In genomic region chr6:101396552-101397173, GRCh38 we compare ENCODE assay signal across 9 cellular contexts. TPM values are rescaled to one million over a fixed set of nuclear protein-coding genes. Genes with fewer than 3 reads are reported as not detected.
DNase-seq lines count a peak whose midpoint lies in the region; ATAC-seq and TF ChIP-seq lines count a peak whose summit lies in the region.
"Had no signal": no experiment of that assay in that cellular context is flagged by ENCODE, and none has a peak within 500 bp of the region (broad histone marks: within the 10 kb centered on the region; RNA-seq: fewer than 3 reads in every experiment).

No MANE protein-coding gene starts in this region.

- H3K4me2 ChIP-seq in OCI-LY7 (ENCODE audit: low read length) = no peak overlapping the region

- H4K20me1 ChIP-seq in OCI-LY7 (ENCODE audit: insufficient read depth, low read length) = no peaks in the 10 kb centered on the region

- peaks cover 6% of the 10 kb centered on the region for H3K9me3 Mint-ChIP-seq in activated CD4-positive, alpha-beta T cell treated with anti-CD3 and anti-CD28 coated beads for 36 hours (ENCODE audit: low read depth)
- H3K9me3 Mint-ChIP-seq in nephron = no peaks in the 10 kb centered on the region

- no peaks in the 10 kb centered on the region for H3K36me3 Mint-ChIP-seq in activated CD4-positive, alpha-beta T cell treated with anti-CD3 and anti-CD28 coated beads for 36 hours (ENCODE audit: low read depth)
- peaks cover 10% of the 10 kb centered on the region for H3K36me3 Mint-ChIP-seq in nephron (ENCODE audit: low read depth)

- no peaks in the 10 kb centered on the region for H3K4me1 Mint-ChIP-seq in activated CD4-positive, alpha-beta T cell treated with anti-CD3 and anti-CD28 coated beads for 36 hours
- peaks cover 25% of the 10 kb centered on the region for H3K4me1 Mint-ChIP-seq in nephron
- H3K4me1 Mint-ChIP-seq: B cell had no signal

- H3K4me3 ChIP-seq in OCI-LY7 (ENCODE audit: low read depth, low read length, poor library complexity, severe bottlenecking) = no peak overlapping the region
- H3K4me3 ChIP-seq in coronary artery = no peak overlapping the region

- TF ChIP-seq CTCF in OCI-LY7 (conservative IDR thresholded peaks at IDR 0.05; ENCODE audit: low read length) (no peak), nephron (IDR thresholded peaks at IDR 0.05; ENCODE audit: unreplicated experiment in 3 of 3) (no peak), coronary artery (IDR thresholded peaks at IDR 0.05) (no peak)

- H3K36me3 ChIP-seq in OCI-LY7 (ENCODE audit: insufficient read depth, low read length) = no peaks in the 10 kb centered on the region

- no peaks in the 10 kb centered on the region for H3K9me3 ChIP-seq in OCI-LY7 (ENCODE audit: low read length)

- intact Hi-C loops in activated CD4-positive, alpha-beta T cell treated with anti-CD3 and anti-CD28 coated beads for 36 hours (cut with DNase I, micrococcal nuclease) = loop anchor here in 1 of 2 experiments (10.0 kb wide), 1 partner anchor 1782 kb away; no protein-coding TSS in a partner anchor
- intact Hi-C loops in OCI-LY7 (cut with micrococcal nuclease; ENCODE audit: unreplicated experiment) = no loop called here

- H3K4me1 ChIP-seq in OCI-LY7 (ENCODE audit: insufficient read depth, low read length, poor library complexity, severe bottlenecking) = no peaks in the 10 kb centered on the region

- no peak overlapping the region for H3K4me3 Mint-ChIP-seq in activated CD4-positive, alpha-beta T cell treated with anti-CD3 and anti-CD28 coated beads for 36 hours
- peak overlapping the region; percentile 9 to 50 (median 16) for H3K4me3 Mint-ChIP-seq in nephron
- H3K4me3 Mint-ChIP-seq: B cell had no signal

- H3K27ac Mint-ChIP-seq in activated CD4-positive, alpha-beta T cell treated with anti-CD3 and anti-CD28 coated beads for 36 hours = no peak overlapping the region
- no peak overlapping the region for H3K27ac Mint-ChIP-seq in nephron
- H3K27ac Mint-ChIP-seq: B cell had no signal

- H3K27ac ChIP-seq in OCI-LY7 (ENCODE audit: low read depth, low read length, poor library complexity, severe bottlenecking) (no peak overlapping the region), coronary artery (no peak overlapping the region)

- CTCF ChIA-PET in activated CD4-positive, alpha-beta T cell treated with anti-CD3 and anti-CD28 coated beads for 36 hours (lab: Charles Lee) = no interaction called here
- CTCF ChIA-PET in OCI-LY7 (lab: Charles Lee; ENCODE audit: unreplicated experiment) = no interaction called here

- peaks cover 59% of the 10 kb centered on the region for H3K27me3 Mint-ChIP-seq in activated CD4-positive, alpha-beta T cell treated with anti-CD3 and anti-CD28 coated beads for 36 hours
- H3K27me3 Mint-ChIP-seq in nephron (ENCODE audit: low read depth) = peaks cover 89% of the 10 kb centered on the region

- ATAC-seq in activated CD4-positive, alpha-beta T cell treated with anti-CD3 and anti-CD28 coated beads for 36 hours = no peak
- ATAC-seq in HG03521 (IDR thresholded peaks at IDR 0.05; ENCODE audit: unreplicated experiment) = no peak

- DNase-seq in activated CD4-positive, alpha-beta T cell treated with anti-CD3 and anti-CD28 coated beads for 36 hours = peak; percentile 63
- no peak for DNase-seq in activated CD4-positive, alpha-beta T cell treated with anti-CD3 and anti-CD28 coated beads for 1 hour
- DNase-seq in OCI-LY7 (ENCODE audit: low spot score) = peak; percentile 50
- peak; percentile 65 for DNase-seq in cerebellar cortex (ENCODE audit: low spot score)
- DNase-seq in hepatic stellate cell (ENCODE audit: low spot score) = no peak
- DNase-seq in coronary artery (ENCODE audit: low spot score) = no peak

- no peak overlapping the region for H2AFZ ChIP-seq in OCI-LY7 (ENCODE audit: low read length)

- POLR2A ChIA-PET in activated CD4-positive, alpha-beta T cell treated with anti-CD3 and anti-CD28 coated beads for 36 hours (lab: Charles Lee) = no interaction called here
- POLR2A ChIA-PET in OCI-LY7 (lab: Charles Lee) = no interaction called here

- H3K9me2 ChIP-seq in OCI-LY7 (ENCODE audit: insufficient read depth, low read length) = no peaks in the 10 kb centered on the region

- BruUV-seq in OCI-LY7 (replicated peaks; lab: Mats Ljungman, UMichigan) = no TSS peak

- H3K79me2 ChIP-seq in OCI-LY7 (ENCODE audit: insufficient read depth, low read depth, low read length) = no peaks in the 10 kb centered on the region

RNA-seq across cellular contexts. Expression of gene GRIK2, which starts 3.2 kb away (rescaled TPM):
- not detected for total RNA-seq in activated CD4-positive, alpha-beta T cell treated with anti-CD3 and anti-CD28 coated beads for 36 hours
- not detected in 2 replicates for total RNA-seq in OCI-LY7 (2014; rRNA removed; shearing (Covaris generic))
- total RNA-seq in OCI-LY7 (2022) = not detected in 2 replicates
- total RNA-seq: B cell had no signal

Comparison
In these comparisons a context has a peak if more than half of its experiments do, and no peak if none do; other contexts are left out.
1. DNase-seq: peak in activated CD4-positive, alpha-beta T cell treated with anti-CD3 and anti-CD28 coated beads for 36 hours (single experiment), OCI-LY7 (single experiment) and cerebellar cortex (single experiment); none in activated CD4-positive, alpha-beta T cell treated with anti-CD3 and anti-CD28 coated beads for 1 hour (single experiment), hepatic stellate cell (single experiment) and coronary artery (single experiment).